In genomic region chr12:110592078-110592477, GRCh38 we compare ENCODE assay signal across 17 cellular contexts. TPM values are rescaled to one million over a fixed set of nuclear protein-coding genes. Genes with fewer than 3 reads are reported as not detected.
A peak's percentile ranks its signal among the peaks of the same experiment; 100 is the strongest.
DNase-seq lines count a peak whose midpoint lies in the region; ATAC-seq and TF ChIP-seq lines count a peak whose summit lies in the region.
"Had no signal": no experiment of that assay in that cellular context is flagged by ENCODE, and none has a peak within 500 bp of the region (broad histone marks: within the 10 kb centered on the region; RNA-seq: fewer than 3 reads in every experiment).

No MANE protein-coding gene starts in this region.

- TF ChIP-seq CTCF in adrenal gland (IDR thresholded peaks at IDR 0.05) (no peak), mucosa of descending colon (IDR thresholded peaks at IDR 0.05) (no peak), thyroid gland (IDR thresholded peaks at IDR 0.05) (no peak)

- H3K9me3 ChIP-seq in adrenal gland (replicated peaks in 1 of 3) (no peaks in the 10 kb centered on the region), mucosa of descending colon (no peaks in the 10 kb centered on the region), thyroid gland (no peaks in the 10 kb centered on the region)
- H3K9me3 ChIP-seq: Caco-2, thoracic aorta had no signal

- H3K4me3 Mint-ChIP-seq in activated naive CD8-positive, alpha-beta T cell, result no peak overlapping the region
- no peak overlapping the region for H3K4me3 Mint-ChIP-seq in activated naive CD8-positive, alpha-beta T cell treated with anti-CD3 and anti-CD28 coated beads for 36 hours
- H3K4me3 Mint-ChIP-seq: mesothelial cell of epicardium, WTC11 had no signal

- peak overlapping the region; percentile 87 for H3K27ac Mint-ChIP-seq in activated naive CD8-positive, alpha-beta T cell
- no peak overlapping the region for H3K27ac Mint-ChIP-seq in activated naive CD8-positive, alpha-beta T cell treated with anti-CD3 and anti-CD28 coated beads for 36 hours
- H3K27ac Mint-ChIP-seq: mesothelial cell of epicardium had no signal

- peak; percentile 14 for ATAC-seq in mucosa of descending colon

- no peaks in the 10 kb centered on the region for H3K9me3 Mint-ChIP-seq in activated naive CD8-positive, alpha-beta T cell (ENCODE audit: low read depth)
- H3K9me3 Mint-ChIP-seq in activated naive CD8-positive, alpha-beta T cell treated with anti-CD3 and anti-CD28 coated beads for 36 hours, result no peaks in the 10 kb centered on the region
- H3K9me3 Mint-ChIP-seq: mesothelial cell of epicardium, WTC11 had no signal

- TF ChIP-seq POLR2A in adrenal gland (IDR thresholded peaks at IDR 0.05) (no peak), thyroid gland (IDR thresholded peaks at IDR 0.05) (no peak)

- WGBS in adrenal gland, 4 donors, result 87 to 91% (median 89%) methylated on average over 5 of the region's 5 CpGs
- WGBS in thyroid gland, 2 donors, result 64 to 72% methylated on average over 5 of the region's 5 CpGs

- intact Hi-C loops in adrenal gland (cut with DNase I) (no loop called here), mucosa of descending colon (cut with DNase I, micrococcal nuclease) (no loop called here), thyroid gland (cut with DNase I) (no loop called here)

- H3K27ac ChIP-seq in adrenal gland (peak overlapping the region in 4 of 5 donors; percentile 19 to 90 (median 80)), thyroid gland (peak overlapping the region; percentile 86 to 91 (median 86))

- peaks cover 19% of the 10 kb centered on the region for H3K4me1 Mint-ChIP-seq in activated naive CD8-positive, alpha-beta T cell (ENCODE audit: low read depth)
- peaks cover 17% of the 10 kb centered on the region for H3K4me1 Mint-ChIP-seq in activated naive CD8-positive, alpha-beta T cell treated with anti-CD3 and anti-CD28 coated beads for 36 hours

- H3K4me3 ChIP-seq in adrenal gland (no peak overlapping the region), mucosa of descending colon (no peak overlapping the region), thyroid gland (replicated peaks in 1 of 3) (no peak overlapping the region)
- H3K4me3 ChIP-seq: thoracic aorta had no signal

- H3K27me3 ChIP-seq in adrenal gland (no peaks in the 10 kb centered on the region), thyroid gland (no peaks in the 10 kb centered on the region)

- no peaks in the 10 kb centered on the region for H3K36me3 Mint-ChIP-seq in activated naive CD8-positive, alpha-beta T cell
- no peaks in the 10 kb centered on the region for H3K36me3 Mint-ChIP-seq in activated naive CD8-positive, alpha-beta T cell treated with anti-CD3 and anti-CD28 coated beads for 36 hours
- H3K36me3 Mint-ChIP-seq: mesothelial cell of epicardium, WTC11 had no signal

- H3K36me3 ChIP-seq in adrenal gland (replicated peaks in 1 of 2), result no peaks in the 10 kb centered on the region
- H3K36me3 ChIP-seq in mucosa of descending colon (ENCODE audit: low read depth), result no peaks in the 10 kb centered on the region
- H3K36me3 ChIP-seq in thyroid gland, result no peaks in the 10 kb centered on the region
- H3K36me3 ChIP-seq: thoracic aorta had no signal

- DNase-seq in activated naive CD8-positive, alpha-beta T cell treated with anti-CD3 and anti-CD28 coated beads for 36 hours, result no peak
- DNase-seq in adrenal gland, result no peak
- DNase-seq in mucosa of descending colon, result no peak
- DNase-seq in thyroid gland, result peak; percentile 16 to 36
- DNase-seq in COLO829 (ENCODE audit: low spot score), result no peak
- DNase-seq in iPS-NIHi11 (ENCODE audit: low spot score), result no peak
- no peak for DNase-seq in NCI-H146 treated with DMSO at 0.1 percent for 48 hours (lab: John Stamatoyannopoulos, UW; ENCODE audit: unreplicated experiment)
- DNase-seq: ACHN, amygdala, Caco-2, NCI-H187, NCI-H524 treated with DMSO at 0.1 percent for 48 hours, posterior cingulate gyrus had no signal

- H3K27me3 Mint-ChIP-seq in activated naive CD8-positive, alpha-beta T cell, result no peaks in the 10 kb centered on the region
- H3K27me3 Mint-ChIP-seq in activated naive CD8-positive, alpha-beta T cell treated with anti-CD3 and anti-CD28 coated beads for 36 hours, result no peaks in the 10 kb centered on the region

- H3K4me1 ChIP-seq in adrenal gland (replicated peaks in 1 of 2) (peaks cover 21 to 22% of the 10 kb centered on the region in 2 donors), mucosa of descending colon (ENCODE audit: low read depth) (peaks cover 21% of the 10 kb centered on the region), thyroid gland (peaks cover 28 to 33% of the 10 kb centered on the region in 2 donors)

RNA-seq across cellular contexts. Expression of gene PPTC7, which starts 9.0 kb away (rescaled TPM):
- 10 to 100 TPM; 46.2 to 48.3 TPM for total RNA-seq in activated naive CD8-positive, alpha-beta T cell treated with anti-CD3 and anti-CD28 coated beads for 36 hours
- total RNA-seq in adrenal gland (10 to 100 TPM; 13.9 to 29.9 (median 23.5) TPM), mucosa of descending colon (10 to 100 TPM; 32.2 to 34.8 (median 32.8) TPM), thyroid gland (10 to 100 TPM; 15.8 to 28.9 (median 22.8) TPM)
- 10 to 100 TPM in 1 of 3 donors, 1 to 10 TPM in 2; 7.1 to 43.4 (median 7.9) TPM for polyA plus RNA-seq in adrenal gland

RNA-seq across cellular contexts. Expression of gene TCTN1, which starts 21.9 kb away (rescaled TPM):
- 10 to 100 TPM; 11.0 to 13.6 TPM for total RNA-seq in activated naive CD8-positive, alpha-beta T cell treated with anti-CD3 and anti-CD28 coated beads for 36 hours
- total RNA-seq in adrenal gland (10 to 100 TPM; 37.3 to 79.4 (median 49.7) TPM), mucosa of descending colon (10 to 100 TPM in 1 of 3 donors, 1 to 10 TPM in 2; 7.2 to 23.7 (median 8.2) TPM), thyroid gland (100 to 1,000 TPM in 3 of 4 donors, 10 to 100 TPM in 1; 98.8 to 204 (median 125) TPM)
- polyA plus RNA-seq in adrenal gland, result 100 to 1,000 TPM in 2 of 3 donors, 10 to 100 TPM in 1; 69.3 to 174 (median 142) TPM

Comparison
In these comparisons a context has a peak if more than half of its experiments do, and no peak if none do; other contexts are left out.
1. DNase-seq: peak in thyroid gland (2 of 2); none in activated naive CD8-positive, alpha-beta T cell treated with anti-CD3 and anti-CD28 coated beads for 36 hours (single experiment), adrenal gland (0 of 7), mucosa of descending colon (0 of 3), COLO829 (single experiment), iPS-NIHi11 (single experiment) and NCI-H146 treated with DMSO at 0.1 percent for 48 hours (single experiment).